In the genomic region with DNA sequence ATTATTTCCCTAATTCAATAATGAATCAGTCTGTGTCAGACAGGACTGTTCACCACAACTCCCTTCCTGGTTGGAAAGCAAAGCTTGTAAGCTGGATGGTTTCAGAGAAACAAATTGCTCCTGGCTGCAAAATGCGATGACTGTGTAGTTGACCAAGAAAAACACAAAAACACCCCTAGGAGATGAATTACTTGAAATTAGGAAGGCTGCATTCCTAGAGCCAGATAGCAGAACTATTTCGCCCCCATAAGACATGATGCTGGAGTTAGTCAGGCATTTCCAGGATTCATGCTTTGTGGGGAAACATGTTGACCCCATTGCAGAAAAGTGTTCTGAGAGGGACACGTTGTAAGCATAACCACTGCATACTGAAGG, we compare ENCODE assay signal across 11 cellular contexts.
DNase-seq lines count a peak whose midpoint lies in the region; ATAC-seq, FAIRE-seq and TF ChIP-seq lines count a peak whose summit lies in the region.
"Had no signal": no experiment of that assay in that cellular context is flagged by ENCODE, and none has a peak within 500 bp of the region (broad histone marks: within the 10 kb centered on the region; RNA-seq: fewer than 3 reads in every experiment).

No MANE protein-coding gene starts in this region.

- TF ChIP-seq RAD21 in SK-N-SH (IDR thresholded peaks at IDR 0.05; ENCODE audit: low read length) = no peak

- H3K4me3 ChIP-seq in AG10803 (ENCODE audit: low read length) (no peak overlapping the region), SK-N-SH (ENCODE audit: low read depth in 2 of 2, low read length in 1 of 2) (peak overlapping the region in 1 of 2 experiments; percentile 28; a peak in 1 of 4 replicates), fibroblast of the aortic adventitia (ENCODE audit: low read depth, low read length) (no peak overlapping the region), pancreas (no peak overlapping the region)

- no peak overlapping the region for H3K9ac ChIP-seq in SK-N-SH

- WGBS in SK-N-SH (ENCODE audit: low lambda C conversion rate) = 31% methylated on average over 3 of the region's 3 CpGs
- 74 to 78% methylated on average over 3 of the region's 3 CpGs for WGBS in pancreas, 2 donors

- H3K27me3 ChIP-seq in SK-N-SH (ENCODE audit: insufficient read depth) (no peaks in the 10 kb centered on the region), pancreas (no peaks in the 10 kb centered on the region)

- CTCF ChIA-PET in SK-N-SH (lab: Yijun Ruan, JAX) = interaction anchor here (0.6 to 2.3 kb wide), 4 partner anchors 10 to 378 kb away, joined by 3 to 7 read pairs (median 4); no protein-coding TSS in a partner anchor

- ATAC-seq in pancreas = peak in 3 of 4 donors; percentile 55 to 68 (median 60)
- ATAC-seq: HCT116 had no signal

- intact Hi-C loops in pancreas (cut with DNase I) = no loop called here

- 0 out of 2 replicates have a peak overlapping the region, but pooled peaks have one; percentile 43 for H2AFZ ChIP-seq in SK-N-SH (ENCODE audit: low read depth)

- H3K4me1 ChIP-seq in SK-N-SH (ENCODE audit: control insufficient read depth in 1 of 2, insufficient read depth in 2 of 2, low read depth in 1 of 2, low read length in 1 of 2) (peaks cover 0 to 18% of the 10 kb centered on the region in 2 experiments; a peak in 2 of 4 replicates), pancreas (no peaks in the 10 kb centered on the region)

- H3F3A ChIP-seq in SK-N-SH (replicated peaks; ENCODE audit: insufficient read depth) = peaks cover 10% of the 10 kb centered on the region

- H3K79me2 ChIP-seq in SK-N-SH (ENCODE audit: insufficient read depth) = no peaks in the 10 kb centered on the region

- H3K4me2 ChIP-seq in SK-N-SH = peak overlapping the region; percentile 40; the same call in 1 of the 2 replicates

- POLR2A ChIA-PET in SK-N-SH (lab: Yijun Ruan, JAX) = no interaction called here

- no peak for FAIRE-seq in pancreas (lab: Jason Lieb, UNC)

- TF ChIP-seq EP300 in SK-N-SH (IDR thresholded peaks at IDR 0.05; ENCODE audit: borderline replicate concordance in 1 of 2, low read depth in 1 of 2, low read length in 1 of 2) = peak in 1 of 2 experiments; percentile 35; a peak in 2 of 4 replicates

- H3K9me2 ChIP-seq in SK-N-SH = no peaks in the 10 kb centered on the region

- TF ChIP-seq CTCF in AG10803 (conservative IDR thresholded peaks at IDR 0.05; ENCODE audit: low read length) (no peak), SK-N-SH (IDR thresholded peaks at IDR 0.05) (no peak), fibroblast of the aortic adventitia (IDR thresholded peaks at IDR 0.05; ENCODE audit: insufficient read depth, low read length) (no peak), pancreas (IDR thresholded peaks at IDR 0.05) (no peak)

- H4K20me1 ChIP-seq in SK-N-SH (ENCODE audit: insufficient read depth) = no peaks in the 10 kb centered on the region

- 0 out of 2 replicates have a peak, but pooled peaks cover 4% of the 10 kb centered on the region for H3K9me3 ChIP-seq in SK-N-SH
- H3K9me3 ChIP-seq in pancreas = no peaks in the 10 kb centered on the region

- H3K27ac ChIP-seq in SK-N-SH (ENCODE audit: low read depth in 2 of 2, low read length in 1 of 2) = peak overlapping the region; percentile 51 to 71
- no peak overlapping the region for H3K27ac ChIP-seq in pancreas

- H3K36me3 ChIP-seq in SK-N-SH (replicated peaks in 1 of 2; ENCODE audit: control insufficient read depth in 1 of 2, insufficient read depth in 2 of 2, low read length in 1 of 2) = no peaks in the 10 kb centered on the region
- no peaks in the 10 kb centered on the region for H3K36me3 ChIP-seq in pancreas

- DNase-seq in AG10803 (ENCODE audit: low read depth) = peak; percentile 95
- DNase-seq in SK-N-SH = no peak
- peak; percentile 98 for DNase-seq in fibroblast of the aortic adventitia (ENCODE audit: low read depth)
- no peak for DNase-seq in pancreas
- DNase-seq in effector CD8-positive, alpha-beta T cell (lab: John Stamatoyannopoulos, UW) = no peak
- no peak for DNase-seq in SIG-M5 (lab: John Stamatoyannopoulos, UW)
- DNase-seq in NCI-H1105 treated with DMSO at 0.1 percent for 48 hours (lab: John Stamatoyannopoulos, UW) = no peak
- DNase-seq in NCI-H510A (lab: John Stamatoyannopoulos, UW) = no peak
- DNase-seq: activated T-cell treated with anti-CD3 and anti-CD28 coated beads, Interleukin-2, amount 50 U/mL, for 48 hours; C1 segment of cervical spinal cord had no signal

TF ChIP-seq in SK-N-SH, 30 proteins besides CTCF, POLR2A, EP300 and RAD21:
- TF ChIP-seq, protein P1, sequence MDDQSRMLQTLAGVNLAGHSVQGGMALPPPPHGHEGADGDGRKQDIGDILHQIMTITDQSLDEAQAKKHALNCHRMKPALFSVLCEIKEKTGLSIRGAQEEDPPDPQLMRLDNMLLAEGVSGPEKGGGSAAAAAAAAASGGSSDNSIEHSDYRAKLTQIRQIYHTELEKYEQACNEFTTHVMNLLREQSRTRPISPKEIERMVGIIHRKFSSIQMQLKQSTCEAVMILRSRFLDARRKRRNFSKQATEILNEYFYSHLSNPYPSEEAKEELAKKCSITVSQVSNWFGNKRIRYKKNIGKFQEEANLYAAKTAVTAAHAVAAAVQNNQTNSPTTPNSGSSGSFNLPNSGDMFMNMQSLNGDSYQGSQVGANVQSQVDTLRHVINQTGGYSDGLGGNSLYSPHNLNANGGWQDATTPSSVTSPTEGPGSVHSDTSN (IDR thresholded peaks at IDR 0.05) = peak; percentile 56
- no peak for TF ChIP-seq SMC3 (IDR thresholded peaks at IDR 0.05; ENCODE audit: low read depth, low read length)
- TF ChIP-seq GABPA (IDR thresholded peaks at IDR 0.05; ENCODE audit: low read depth) = no peak
TF ChIP-seq in SK-N-SH: peak in this region for 1.

Comparison
In these comparisons a context has a peak if more than half of its experiments do, and no peak if none do; other contexts are left out.
1. DNase-seq: peak in AG10803 (single experiment) and fibroblast of the aortic adventitia (single experiment); none in SK-N-SH (single experiment), pancreas (0 of 6), effector CD8-positive, alpha-beta T cell (single experiment), SIG-M5 (single experiment), NCI-H1105 treated with DMSO at 0.1 percent for 48 hours (single experiment) and NCI-H510A (single experiment).
2. H3K27ac ChIP-seq: peak in SK-N-SH (2 of 2); none in pancreas (0 of 4).